ENCODE assay signal across 1 cellular context in the genomic region with DNA sequence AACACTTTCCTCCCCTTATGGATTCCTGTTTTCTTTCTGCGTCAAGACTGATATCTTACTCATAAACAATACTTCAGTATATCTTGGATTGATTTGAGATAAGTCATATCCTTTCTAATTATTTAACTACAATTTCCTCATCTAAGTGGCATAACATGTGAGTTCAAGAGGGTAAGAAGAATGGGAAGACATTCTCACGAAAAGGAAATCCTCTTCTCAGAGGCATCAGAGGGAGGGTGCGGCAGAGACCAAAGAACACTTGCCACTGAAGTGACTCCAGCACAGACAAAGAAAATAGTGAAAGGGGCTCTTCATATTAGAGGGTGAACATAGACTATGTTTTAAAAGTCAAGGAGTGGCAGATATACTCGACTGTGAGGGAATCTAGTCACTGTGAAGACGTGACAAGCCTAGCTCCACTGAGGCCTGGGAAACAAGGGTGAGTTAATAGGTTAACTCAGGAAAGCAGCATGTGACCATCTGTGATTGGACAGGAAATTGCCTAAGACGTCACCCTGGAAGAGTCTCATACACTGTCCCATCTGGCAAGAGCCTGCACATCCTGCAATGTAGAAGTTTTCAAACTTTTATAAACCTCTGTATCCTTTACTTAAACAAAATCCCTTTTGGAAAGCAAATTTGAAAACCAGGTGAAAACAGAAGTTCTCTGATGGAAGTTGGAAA.
TF ChIP-seq lines count a peak whose summit lies in the region.

No MANE protein-coding gene starts in this region.

TF ChIP-seq in GM23338, 12 proteins besides CTCF, POLR2A, EP300 and RAD21 (continued from another document):
- TF ChIP-seq ETS1 (IDR thresholded peaks at IDR 0.05) = no peak
- TF ChIP-seq JUNB (IDR thresholded peaks at IDR 0.05; ENCODE audit: unreplicated experiment) = no peak
- TF ChIP-seq NANOG (IDR thresholded peaks at IDR 0.05; ENCODE audit: borderline replicate concordance) = no peak
